ENCODE assay signal across 8 cellular contexts in the genomic region with DNA sequence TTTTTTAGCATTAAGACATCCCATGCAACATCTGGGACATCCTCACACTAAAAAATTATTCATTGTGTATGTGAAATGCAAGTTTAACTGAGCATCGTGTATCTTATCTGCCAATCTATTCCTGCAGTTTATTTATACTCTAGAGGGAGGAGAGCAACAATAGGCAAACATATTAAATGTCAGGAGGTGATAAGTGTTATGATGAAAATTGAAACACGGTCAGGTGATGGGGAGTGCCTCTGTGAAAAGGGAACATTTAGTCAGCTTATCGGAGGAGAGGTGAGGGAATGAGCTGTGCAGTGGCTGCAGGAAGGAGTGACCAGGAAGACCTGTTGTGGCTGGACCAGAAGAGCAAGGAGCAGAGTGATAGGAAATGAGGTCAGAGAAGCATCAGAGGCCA. TPM values are rescaled to one million over a fixed set of nuclear protein-coding genes. Genes with fewer than 3 reads are reported as not detected.
DNase-seq lines count a peak whose midpoint lies in the region; ATAC-seq and TF ChIP-seq lines count a peak whose summit lies in the region.

No MANE protein-coding gene starts in this region.

- CTCF ChIA-PET in A673 (lab: Charles Lee), result no interaction called here
- CTCF ChIA-PET in activated CD8-positive, alpha-beta T cell treated with anti-CD3 and anti-CD28 coated beads, Interleukin-2, amount 10 ng/mL, durations not matched to agents 7 days and 5 days (lab: Charles Lee), result interaction anchor here (1.2 to 1.5 kb wide), 2 partner anchors 52 to 186 kb away, joined by 3 to 5 read pairs; no protein-coding TSS in a partner anchor

- no peaks in the 10 kb centered on the region for H3K27me3 Mint-ChIP-seq in activated CD8-positive, alpha-beta T cell treated with anti-CD3 and anti-CD28 coated beads, Interleukin-2, amount 10 ng/mL, durations not matched to agents 7 days and 5 days (ENCODE audit: low read depth)

- POLR2A ChIA-PET in A673 (lab: Charles Lee; ENCODE audit: low non-redundant PET), result no interaction called here
- POLR2A ChIA-PET in activated CD8-positive, alpha-beta T cell treated with anti-CD3 and anti-CD28 coated beads, Interleukin-2, amount 10 ng/mL, durations not matched to agents 7 days and 5 days (lab: Charles Lee), result interaction anchor here (0.7 to 2.1 kb wide), 3 partner anchors 51 to 190 kb away, joined by 3 to 6 read pairs (median 4); partner anchors contain the start of gene ATPAF1

- peak overlapping the region; percentile 77 for H3K27ac Mint-ChIP-seq in activated CD8-positive, alpha-beta T cell treated with anti-CD3 and anti-CD28 coated beads, Interleukin-2, amount 10 ng/mL, durations not matched to agents 7 days and 5 days

- in situ Hi-C loops in GM13976 (cut with MboI; ENCODE audit: low sequenced_read_pairs, unreplicated experiment), result no loop called here

- H3K27ac ChIP-seq in A673 (ENCODE audit: low read depth, low read length, poor library complexity, severe bottlenecking), result peak overlapping the region; percentile 90
- H3K27ac ChIP-seq in thyroid gland, result peak overlapping the region in 2 of 3 donors; percentile 76 to 79

- H3K36me3 ChIP-seq in A673 (ENCODE audit: insufficient read depth, low read length, poor library complexity, severe bottlenecking), result peaks cover 10% of the 10 kb centered on the region
- peaks cover 8 to 12% of the 10 kb centered on the region in 2 donors for H3K36me3 ChIP-seq in thyroid gland

- peaks cover 40% of the 10 kb centered on the region for H3K4me1 Mint-ChIP-seq in activated CD8-positive, alpha-beta T cell treated with anti-CD3 and anti-CD28 coated beads, Interleukin-2, amount 10 ng/mL, durations not matched to agents 7 days and 5 days (ENCODE audit: low read depth)

- WGBS in thyroid gland, 2 donors, result 21 to 24% methylated on average over 3 of the region's 3 CpGs

- intact Hi-C loops in A673 (cut with micrococcal nuclease; ENCODE audit: unreplicated experiment) (no loop called here), thyroid gland (cut with DNase I) (loop anchor here (5.0 to 10.0 kb wide), 3 partner anchors 97 to 245 kb away; partner anchors contain the start of gene MKNK1)

- TF ChIP-seq POLR2A in thyroid gland (IDR thresholded peaks at IDR 0.05), result no peak

- DNase-seq in A673 (ENCODE audit: low spot score), result no peak
- no peak for DNase-seq in HFF-Myc (ENCODE audit: extremely low read depth, low read depth)
- DNase-seq in activated CD8-positive, alpha-beta T cell treated with anti-CD3 and anti-CD28 coated beads, Interleukin-2, amount 10 ng/mL, durations not matched to agents 7 days and 5 days, result no peak
- peak; percentile 41 for DNase-seq in kidney tubule cell (ENCODE audit: low spot score)
- no peak for DNase-seq in thyroid gland
- DNase-seq in GM13976 (ENCODE audit: low spot score), result no peak
- no peak for DNase-seq in activated CD4-positive, alpha-beta T cell treated with anti-CD3 and anti-CD28 coated beads for 1 hour

- TF ChIP-seq CTCF in A673 (conservative IDR thresholded peaks at IDR 0.05; ENCODE audit: low read depth, low read length) (no peak), HFF-Myc (IDR thresholded peaks at IDR 0.05; ENCODE audit: low read depth, low read length, missing control alignments) (no peak), thyroid gland (IDR thresholded peaks at IDR 0.05) (no peak), GM13976 (IDR thresholded peaks at IDR 0.05; ENCODE audit: borderline replicate concordance, control extremely low read depth, extremely low read depth, insufficient read depth, missing control alignments) (no peak)

- no peak for ATAC-seq in activated CD8-positive, alpha-beta T cell treated with anti-CD3 and anti-CD28 coated beads, Interleukin-2, amount 10 ng/mL, durations not matched to agents 7 days and 5 days
- ATAC-seq in HG03442 (IDR thresholded peaks at IDR 0.05; ENCODE audit: unreplicated experiment), result no peak

- BruUV-seq in A673 (replicated peaks; lab: Mats Ljungman, UMichigan), result no TSS peak

- no peaks in the 10 kb centered on the region for H3K27me3 ChIP-seq in A673 (replicated peaks; ENCODE audit: insufficient read depth, low read depth, low read length, poor library complexity)
- no peaks in the 10 kb centered on the region for H3K27me3 ChIP-seq in thyroid gland

- H3K4me1 ChIP-seq in A673 (ENCODE audit: insufficient read depth, low read length, poor library complexity, severe bottlenecking), result peaks cover 7% of the 10 kb centered on the region
- H3K4me1 ChIP-seq in thyroid gland, result peaks cover 14 to 20% of the 10 kb centered on the region in 2 donors

- H3K4me3 Mint-ChIP-seq in activated CD8-positive, alpha-beta T cell treated with anti-CD3 and anti-CD28 coated beads, Interleukin-2, amount 10 ng/mL, durations not matched to agents 7 days and 5 days, result peak overlapping the region; percentile 94

- H3K9me3 ChIP-seq in A673 (ENCODE audit: low read depth, low read length, poor library complexity, severe bottlenecking), result no peaks in the 10 kb centered on the region
- no peaks in the 10 kb centered on the region for H3K9me3 ChIP-seq in thyroid gland

- peaks cover 26% of the 10 kb centered on the region for H3K36me3 Mint-ChIP-seq in activated CD8-positive, alpha-beta T cell treated with anti-CD3 and anti-CD28 coated beads, Interleukin-2, amount 10 ng/mL, durations not matched to agents 7 days and 5 days (ENCODE audit: low read depth)

- no peaks in the 10 kb centered on the region for H3K9me3 Mint-ChIP-seq in activated CD8-positive, alpha-beta T cell treated with anti-CD3 and anti-CD28 coated beads, Interleukin-2, amount 10 ng/mL, durations not matched to agents 7 days and 5 days (ENCODE audit: insufficient read depth)

- peak overlapping the region; percentile 98 for H3K4me3 ChIP-seq in A673 (ENCODE audit: low read depth, low read length, poor library complexity, severe bottlenecking)
- peak overlapping the region; percentile 91 for H3K4me3 ChIP-seq in HFF-Myc (replicated peaks; ENCODE audit: low read depth, low read length)
- peak overlapping the region in 1 of 3 donors; percentile 95 for H3K4me3 ChIP-seq in thyroid gland (replicated peaks in 1 of 3)

RNA-seq across cellular contexts. Expression of gene EFCAB14, which starts 0.8 kb away (rescaled TPM):
- total RNA-seq in A673 (2021) (38.6 and 39.8 TPM in 2 replicates), thyroid gland (100 to 1,000 TPM; 129 to 162 (median 138) TPM)
- 10 to 100 TPM; 81.4 to 85.1 TPM for total RNA-seq in activated CD8-positive, alpha-beta T cell treated with anti-CD3 and anti-CD28 coated beads, Interleukin-2, amount 10 ng/mL, durations not matched to agents 7 days and 5 days

RNA-seq across cellular contexts. Expression of gene TEX38, which starts 48.0 kb away (rescaled TPM):
- total RNA-seq in A673 (2021) (not detected in 2 replicates), thyroid gland (1 to 10 TPM in 1 of 4 donors, not detected in 3; 2.1 TPM)
- not detected for total RNA-seq in activated CD8-positive, alpha-beta T cell treated with anti-CD3 and anti-CD28 coated beads, Interleukin-2, amount 10 ng/mL, durations not matched to agents 7 days and 5 days

RNA-seq across cellular contexts. Expression of gene ATPAF1, which starts 51.5 kb away (rescaled TPM):
- total RNA-seq in A673 (2021), result 41.7 and 51.9 TPM in 2 replicates
- total RNA-seq in activated CD8-positive, alpha-beta T cell treated with anti-CD3 and anti-CD28 coated beads, Interleukin-2, amount 10 ng/mL, durations not matched to agents 7 days and 5 days, result 10 to 100 TPM; 47.4 to 55.0 TPM
- total RNA-seq in thyroid gland, result 10 to 100 TPM; 48.0 to 85.6 (median 56.3) TPM
